In the genomic region with DNA sequence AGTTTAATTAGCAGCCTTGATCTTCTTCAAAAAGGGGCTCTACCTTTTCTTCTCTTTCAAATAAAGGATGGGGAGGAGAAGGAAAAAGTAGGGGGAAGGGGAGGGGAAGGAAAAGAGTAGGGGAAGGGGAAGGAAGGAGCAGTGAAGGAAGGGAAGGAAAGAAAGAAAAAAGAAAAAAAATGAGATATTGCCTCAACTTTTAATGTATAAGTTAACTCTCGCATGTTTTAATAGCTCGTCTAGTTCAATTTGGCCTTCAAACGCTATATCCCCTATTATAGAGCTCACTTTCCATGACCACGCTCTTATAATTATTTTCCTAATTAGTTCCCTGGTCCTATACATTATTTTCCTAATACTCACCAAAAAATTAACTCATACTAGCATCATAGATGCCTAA, we compare ENCODE assay signal across 1 cellular context.
TF ChIP-seq lines count a peak whose summit lies in the region.

No MANE protein-coding gene starts in this region.

TF ChIP-seq in GM23338, 12 proteins besides CTCF, POLR2A, EP300 and RAD21 (continued from another document):
- no peak for TF ChIP-seq ZNF462 (CRISPR knock-in tag; IDR thresholded peaks at IDR 0.05)
